ENCODE assay signal across 1 cellular context in genomic region chr14:35353409-35354172, GRCh38.
TF ChIP-seq lines count a peak whose summit lies in the region.

No MANE protein-coding gene starts in this region.

TF ChIP-seq in H1, 55 proteins besides CTCF, POLR2A, EP300 and RAD21:
- no peak for TF ChIP-seq BRCA1 (IDR thresholded peaks at IDR 0.05; ENCODE audit: low read depth, low read length)
- TF ChIP-seq CEBPB (IDR thresholded peaks at IDR 0.05; ENCODE audit: low read depth, low read length), result no peak
- TF ChIP-seq JUND (IDR thresholded peaks at IDR 0.05; ENCODE audit: low read length), result no peak
- no peak for TF ChIP-seq TCF12 (IDR thresholded peaks at IDR 0.05; ENCODE audit: low read depth, low read length)
- TF ChIP-seq BACH1 (IDR thresholded peaks at IDR 0.05; ENCODE audit: low read length), result no peak
- no peak for TF ChIP-seq TAF7 (optimal IDR thresholded peaks at IDR 0.05; ENCODE audit: borderline replicate concordance, low read depth, low read length)
- TF ChIP-seq GABPA (IDR thresholded peaks at IDR 0.05; ENCODE audit: borderline replicate concordance, insufficient read depth, low read length), result no peak
- no peak for TF ChIP-seq EZH2 (IDR thresholded peaks at IDR 0.05; ENCODE audit: low read depth, low read length, severe bottlenecking)
- TF ChIP-seq NANOG (IDR thresholded peaks at IDR 0.05; ENCODE audit: insufficient read depth, low read depth, low read length, poor library complexity, severe bottlenecking), result no peak
- no peak for TF ChIP-seq YY1 (IDR thresholded peaks at IDR 0.05; ENCODE audit: low read depth, low read length)
- TF ChIP-seq CHD1 (IDR thresholded peaks at IDR 0.05; ENCODE audit: low read depth, low read length), result no peak
- no peak for TF ChIP-seq MAX (IDR thresholded peaks at IDR 0.05)
- no peak for TF ChIP-seq ATF2 (IDR thresholded peaks at IDR 0.05; ENCODE audit: low read length)
- no peak for TF ChIP-seq E2F6 (IDR thresholded peaks at IDR 0.05)
- no peak for TF ChIP-seq TBP (IDR thresholded peaks at IDR 0.05; ENCODE audit: low read depth, low read length)
- TF ChIP-seq SP1 (IDR thresholded peaks at IDR 0.05; ENCODE audit: low read depth, low read length), result no peak
- no peak for TF ChIP-seq SUZ12 (IDR thresholded peaks at IDR 0.05; ENCODE audit: low read length)
- no peak for TF ChIP-seq ASH2L (IDR thresholded peaks at IDR 0.05; ENCODE audit: low read length)
- no peak for TF ChIP-seq USF2 (IDR thresholded peaks at IDR 0.05; ENCODE audit: low read length)
- TF ChIP-seq EGR1 (IDR thresholded peaks at IDR 0.05; ENCODE audit: borderline replicate concordance, low read depth, low read length), result no peak
